29 cellular contexts compared by ENCODE assay signal in the genomic region with DNA sequence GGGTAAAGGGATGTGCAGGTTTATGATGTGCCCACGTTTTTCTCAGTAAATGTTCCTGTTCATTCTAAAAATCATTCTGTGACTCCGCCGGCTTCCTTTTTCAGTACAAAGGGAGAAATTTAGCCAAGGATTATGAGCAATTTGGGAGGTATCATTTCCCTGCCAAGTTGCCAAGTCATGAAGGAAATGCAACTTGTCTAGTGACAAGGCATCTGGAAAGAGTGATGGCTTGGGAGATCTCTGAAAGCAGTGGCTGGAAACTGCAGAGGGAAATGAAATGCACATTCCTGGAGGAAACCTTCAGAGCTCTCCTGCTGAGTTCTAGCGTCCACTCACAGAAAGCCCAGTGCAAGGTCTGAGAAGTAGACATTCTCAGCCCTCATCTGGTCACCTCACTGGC.
"Had no signal": no experiment of that assay in that cellular context is flagged by ENCODE, and none has a peak within 500 bp of the region (broad histone marks: within the 10 kb centered on the region; RNA-seq: fewer than 3 reads in every experiment).

No MANE protein-coding gene starts in this region.

- H3K27ac Mint-ChIP-seq: activated CD4-positive, alpha-beta memory T cell treated with anti-CD3 and anti-CD28 coated beads for 36 hours; activated naive CD4-positive, alpha-beta T cell treated with anti-CD3 and anti-CD28 coated beads, Interleukin-2, amount 10 ng/mL, durations not matched to agents 7 days and 5 days; activated naive CD8-positive, alpha-beta T cell treated with anti-CD3 and anti-CD28 coated beads, Interleukin-2, amount 10 ng/mL, durations not matched to agents 7 days and 5 days; activated T-helper 1 cell treated with anti-CD3 and anti-CD28 coated beads, Interleukin-12 subunit alpha, Interleukin-12 subunit beta, Interleukin-2, Interleukin-4 antibody, amounts not matched to agents 30 ng/mL and 10 ng/mL and 1 ng/mL, durations not matched to agents 14 hours and 24 hours and 36 hours; dendritic cell treated with granulocyte-macrophage colony-stimulating factor and Interleukin-4, amounts not matched to agents 40 ng/mL and 50 ng/mL, for 4 days; endodermal cell; naive thymus-derived CD8-positive, alpha-beta T cell; progenitor cell of endocrine pancreas; type B pancreatic cell had no signal

- H3K9me3 Mint-ChIP-seq: activated CD4-positive, alpha-beta memory T cell treated with anti-CD3 and anti-CD28 coated beads for 36 hours; activated naive CD4-positive, alpha-beta T cell treated with anti-CD3 and anti-CD28 coated beads, Interleukin-2, amount 10 ng/mL, durations not matched to agents 7 days and 5 days; activated naive CD8-positive, alpha-beta T cell treated with anti-CD3 and anti-CD28 coated beads, Interleukin-2, amount 10 ng/mL, durations not matched to agents 7 days and 5 days; activated T-helper 1 cell treated with anti-CD3 and anti-CD28 coated beads, Interleukin-12 subunit alpha, Interleukin-12 subunit beta, Interleukin-2, Interleukin-4 antibody, amounts not matched to agents 30 ng/mL and 10 ng/mL and 1 ng/mL, durations not matched to agents 14 hours and 24 hours and 36 hours; dendritic cell treated with granulocyte-macrophage colony-stimulating factor and Interleukin-4, amounts not matched to agents 40 ng/mL and 50 ng/mL, for 4 days; endodermal cell; naive thymus-derived CD8-positive, alpha-beta T cell had no signal

- H2AFZ ChIP-seq: hepatocyte had no signal

- H3K4me1 ChIP-seq: ascending aorta, gastroesophageal sphincter, right lobe of liver, uterus had no signal

- H3K4me3 Mint-ChIP-seq: activated CD4-positive, alpha-beta memory T cell treated with anti-CD3 and anti-CD28 coated beads for 36 hours; activated naive CD4-positive, alpha-beta T cell treated with anti-CD3 and anti-CD28 coated beads, Interleukin-2, amount 10 ng/mL, durations not matched to agents 7 days and 5 days; activated naive CD8-positive, alpha-beta T cell treated with anti-CD3 and anti-CD28 coated beads, Interleukin-2, amount 10 ng/mL, durations not matched to agents 7 days and 5 days; activated T-helper 1 cell treated with anti-CD3 and anti-CD28 coated beads, Interleukin-12 subunit alpha, Interleukin-12 subunit beta, Interleukin-2, Interleukin-4 antibody, amounts not matched to agents 30 ng/mL and 10 ng/mL and 1 ng/mL, durations not matched to agents 14 hours and 24 hours and 36 hours; dendritic cell treated with granulocyte-macrophage colony-stimulating factor and Interleukin-4, amounts not matched to agents 40 ng/mL and 50 ng/mL, for 4 days; endodermal cell; naive thymus-derived CD8-positive, alpha-beta T cell; neural crest cell; type B pancreatic cell had no signal

- DNase-seq: activated CD4-positive, alpha-beta memory T cell treated with anti-CD3 and anti-CD28 coated beads for 36 hours; activated CD4-positive, alpha-beta T cell treated with anti-CD3 and anti-CD28 coated beads for 48 hours; activated CD8-positive, alpha-beta memory T cell treated with anti-CD3 and anti-CD28 coated beads, Interleukin-2, amount 50 U/mL, for 4 hours; activated effector memory CD4-positive, alpha-beta T cell treated with anti-CD3 and anti-CD28 coated beads, Interleukin-2, amount 50 U/mL, for 16 hours; activated naive CD4-positive, alpha-beta T cell treated with anti-CD3 and anti-CD28 coated beads, Interleukin-2, amount 10 ng/mL, durations not matched to agents 7 days and 5 days; activated naive CD8-positive, alpha-beta T cell treated with anti-CD3 and anti-CD28 coated beads, Interleukin-2, amount 10 ng/mL, durations not matched to agents 7 days and 5 days; activated T-cell treated with anti-CD3 and anti-CD28 coated beads, Interleukin-2, amount 50 U/mL, for 1 hour; central memory CD4-positive, alpha-beta T cell; endodermal cell; kidney; midbrain; naive thymus-derived CD8-positive, alpha-beta T cell; ovary; right lobe of liver; stimulated activated CD4-positive, alpha-beta T cell treated with anti-CD3 and anti-CD28 coated beads, Interleukin-2, amount 100 ng/mL, for 48 hours; stimulated activated naive CD4-positive, alpha-beta T cell treated with Interleukin-2 at 50 U/mL for 16 hours; T-helper 9 cell; uterus; WERI-Rb-1 had no signal

- H3K4me3 ChIP-seq: ascending aorta, gastroesophageal sphincter, hepatocyte, ovary, right lobe of liver, uterus had no signal

- H3K9me3 ChIP-seq: ascending aorta, gastroesophageal sphincter, ovary, right lobe of liver, uterus had no signal

- ATAC-seq: activated CD4-positive, CD25-positive, alpha-beta regulatory T cell treated with anti-CD3 and anti-CD28 coated beads, Interleukin-2, amount 50 U/mL, for 24 hours; esophagus mucosa; gastroesophageal sphincter; naive thymus-derived CD8-positive, alpha-beta T cell; right lobe of liver had no signal

- H3K4me1 Mint-ChIP-seq: activated naive CD4-positive, alpha-beta T cell treated with anti-CD3 and anti-CD28 coated beads, Interleukin-2, amount 10 ng/mL, durations not matched to agents 7 days and 5 days; activated naive CD8-positive, alpha-beta T cell treated with anti-CD3 and anti-CD28 coated beads, Interleukin-2, amount 10 ng/mL, durations not matched to agents 7 days and 5 days; naive thymus-derived CD8-positive, alpha-beta T cell had no signal

- H3K36me3 Mint-ChIP-seq: activated CD4-positive, alpha-beta memory T cell treated with anti-CD3 and anti-CD28 coated beads for 36 hours; activated naive CD4-positive, alpha-beta T cell treated with anti-CD3 and anti-CD28 coated beads, Interleukin-2, amount 10 ng/mL, durations not matched to agents 7 days and 5 days; activated naive CD8-positive, alpha-beta T cell treated with anti-CD3 and anti-CD28 coated beads, Interleukin-2, amount 10 ng/mL, durations not matched to agents 7 days and 5 days; naive thymus-derived CD8-positive, alpha-beta T cell; type B pancreatic cell had no signal

- H3K27ac ChIP-seq: ascending aorta, gastroesophageal sphincter, hepatocyte, ovary, right lobe of liver, uterus, WERI-Rb-1 had no signal

- H3K4me2 ChIP-seq: hepatocyte had no signal

- H3K27me3 ChIP-seq: ascending aorta, gastroesophageal sphincter, hepatocyte, ovary, right lobe of liver, uterus had no signal

- H3K36me3 ChIP-seq: ascending aorta, gastroesophageal sphincter, ovary, right lobe of liver, uterus, WERI-Rb-1 had no signal
